14 cellular contexts compared by ENCODE assay signal in genomic region chr7:69898189-69898588, GRCh38.
DNase-seq lines count a peak whose midpoint lies in the region; ATAC-seq and TF ChIP-seq lines count a peak whose summit lies in the region.
"Had no signal": no experiment of that assay in that cellular context is flagged by ENCODE, and none has a peak within 500 bp of the region (broad histone marks: within the 10 kb centered on the region; RNA-seq: fewer than 3 reads in every experiment).

No MANE protein-coding gene starts in this region.

- in situ Hi-C loops in SK-MEL-5 (cut with HindIII; ENCODE audit: low pct_unique_long_range_greater_than_20kb, low sequenced_read_pairs) = no loop called here

- peak; percentile 10 for DNase-seq in SK-MEL-5 (ENCODE audit: low read depth, low spot score)
- DNase-seq in naive thymus-derived CD4-positive, alpha-beta T cell = no peak
- no peak for DNase-seq in sigmoid colon
- no peak for DNase-seq in body of pancreas
- DNase-seq in amniotic stem cell (lab: John Stamatoyannopoulos, UW) = no peak
- DNase-seq: activated CD4-positive, CD25-positive, alpha-beta regulatory T cell; activated naive CD4-positive, alpha-beta T cell; C1 segment of cervical spinal cord; NCI-H446; SHP77 treated with DMSO at 0.1 percent for 48 hours had no signal

- peaks cover 0 to 3% (median 0%) of the 10 kb centered on the region in 7 donors for H3K4me1 Mint-ChIP-seq in naive thymus-derived CD4-positive, alpha-beta T cell
- H3K4me1 Mint-ChIP-seq: nephron had no signal

- H3K36me3 ChIP-seq in naive thymus-derived CD4-positive, alpha-beta T cell (ENCODE audit: control insufficient read depth in 2 of 3, insufficient read depth in 3 of 3, low read length in 3 of 3) = no peaks in the 10 kb centered on the region
- H3K36me3 ChIP-seq in sigmoid colon (no peaks in the 10 kb centered on the region), body of pancreas (replicated peaks in 1 of 2; ENCODE audit: insufficient read depth in 1 of 2, low read depth in 2 of 2) (no peaks in the 10 kb centered on the region)

- no peaks in the 10 kb centered on the region for H3K27me3 ChIP-seq in naive thymus-derived CD4-positive, alpha-beta T cell (ENCODE audit: control insufficient read depth in 2 of 2, insufficient read depth in 2 of 2, low read length in 2 of 2)
- H3K27me3 ChIP-seq in sigmoid colon = no peaks in the 10 kb centered on the region
- H3K27me3 ChIP-seq in body of pancreas = no peaks in the 10 kb centered on the region

- TF ChIP-seq POLR2A in sigmoid colon (IDR thresholded peaks at IDR 0.05) = no peak
- no peak for TF ChIP-seq POLR2A in body of pancreas (IDR thresholded peaks at IDR 0.05)

- H3K27ac Mint-ChIP-seq in naive thymus-derived CD4-positive, alpha-beta T cell = no peak overlapping the region
- H3K27ac Mint-ChIP-seq: nephron had no signal

- no peak overlapping the region for H3K4me3 ChIP-seq in naive thymus-derived CD4-positive, alpha-beta T cell (ENCODE audit: low read length)
- H3K4me3 ChIP-seq in sigmoid colon = no peak overlapping the region
- H3K4me3 ChIP-seq in body of pancreas = no peak overlapping the region

- WGBS in sigmoid colon, 2 donors = 27 to 39% methylated on average over 2 of the region's 2 CpGs
- 24 to 28% methylated on average over 2 of the region's 2 CpGs for WGBS in body of pancreas, 2 donors

- no peak for TF ChIP-seq CTCF in sigmoid colon (IDR thresholded peaks at IDR 0.05)
- no peak for TF ChIP-seq CTCF in body of pancreas (IDR thresholded peaks at IDR 0.05)

- peaks cover 0 to 12% (median 0%) of the 10 kb centered on the region in 11 donors for H3K9me3 Mint-ChIP-seq in naive thymus-derived CD4-positive, alpha-beta T cell
- H3K9me3 Mint-ChIP-seq: nephron had no signal

- CTCF ChIA-PET in naive thymus-derived CD4-positive, alpha-beta T cell (lab: Charles Lee) = no interaction called here

- no peak overlapping the region for H3K4me3 Mint-ChIP-seq in naive thymus-derived CD4-positive, alpha-beta T cell
- H3K4me3 Mint-ChIP-seq: nephron had no signal

- POLR2A ChIA-PET in naive thymus-derived CD4-positive, alpha-beta T cell (lab: Charles Lee) = no interaction called here

- ATAC-seq in GM18508 (IDR thresholded peaks at IDR 0.05; ENCODE audit: insufficient read depth, unreplicated experiment) = peak; percentile 87
- peak; percentile 72 for ATAC-seq in GM21447 (IDR thresholded peaks at IDR 0.05; ENCODE audit: unreplicated experiment)
- ATAC-seq in HG03108 (IDR thresholded peaks at IDR 0.05; ENCODE audit: unreplicated experiment) = peak; percentile 72
- ATAC-seq in naive thymus-derived CD4-positive, alpha-beta T cell = no peak
- no peak for ATAC-seq in body of pancreas

- H3K4me1 ChIP-seq in naive thymus-derived CD4-positive, alpha-beta T cell (ENCODE audit: control insufficient read depth in 2 of 2, insufficient read depth in 2 of 2, low read length in 2 of 2) = no peaks in the 10 kb centered on the region
- H3K4me1 ChIP-seq in sigmoid colon = peaks cover 0 to 15% (median 6%) of the 10 kb centered on the region in 4 donors
- H3K4me1 ChIP-seq in body of pancreas = no peaks in the 10 kb centered on the region

- no peaks in the 10 kb centered on the region for H3K9me3 ChIP-seq in naive thymus-derived CD4-positive, alpha-beta T cell (ENCODE audit: control insufficient read depth in 2 of 3, low read length in 3 of 3)
- no peaks in the 10 kb centered on the region for H3K9me3 ChIP-seq in sigmoid colon
- no peaks in the 10 kb centered on the region for H3K9me3 ChIP-seq in body of pancreas

- peaks cover 0 to 3% (median 0%) of the 10 kb centered on the region in 5 donors for H3K36me3 Mint-ChIP-seq in naive thymus-derived CD4-positive, alpha-beta T cell

- TF ChIP-seq EP300 in sigmoid colon (IDR thresholded peaks at IDR 0.05) = no peak

- peaks cover 0 to 6% (median 0%) of the 10 kb centered on the region in 5 donors for H3K27me3 Mint-ChIP-seq in naive thymus-derived CD4-positive, alpha-beta T cell

- H3K27ac ChIP-seq in naive thymus-derived CD4-positive, alpha-beta T cell (ENCODE audit: low read depth, low read length) = no peak overlapping the region
- H3K27ac ChIP-seq in sigmoid colon = no peak overlapping the region
- no peak overlapping the region for H3K27ac ChIP-seq in body of pancreas

- intact Hi-C loops in naive thymus-derived CD4-positive, alpha-beta T cell (cut with micrococcal nuclease) = no loop called here
- intact Hi-C loops in sigmoid colon (cut with DNase I) (no loop called here), body of pancreas (cut with DNase I) (no loop called here)

Comparison
In these comparisons a context has a peak if more than half of its experiments do, and no peak if none do; other contexts are left out.
1. ATAC-seq: peak in GM18508 (single experiment), GM21447 (single experiment) and HG03108 (single experiment); none in naive thymus-derived CD4-positive, alpha-beta T cell (single experiment) and body of pancreas (single experiment).